21 cellular contexts compared by ENCODE assay signal in genomic region chr7:138158739-138159528, GRCh38.
"Had no signal": no experiment of that assay in that cellular context is flagged by ENCODE, and none has a peak within 500 bp of the region (broad histone marks: within the 10 kb centered on the region; RNA-seq: fewer than 3 reads in every experiment).

No MANE protein-coding gene starts in this region.

- H3K9me3 ChIP-seq: adrenal gland, colonic mucosa, right atrium auricular region, tibial artery had no signal

- DNase-seq: activated B cell treated with CpG ODN at 0.5 μM for 24 hours; activated CD4-positive, alpha-beta T cell treated with anti-CD3 and anti-CD28 coated beads, Interleukin-2, amount 50 U/mL, for 4 hours; activated CD8-positive, alpha-beta memory T cell treated with anti-CD3 and anti-CD28 coated beads for 24 hours; activated effector memory CD4-positive, alpha-beta T cell treated with Interleukin-2 at 50 U/mL for 16 hours; activated naive CD4-positive, alpha-beta T cell treated with Interleukin-2 at 50 U/mL for 16 hours; activated naive CD8-positive, alpha-beta T cell treated with anti-CD3 and anti-CD28 coated beads for 36 hours; adrenal gland; aorta; body of pancreas; colonic mucosa; effector CD8-positive, alpha-beta T cell; left ventricle myocardium inferior; nucleus accumbens; stimulated activated CD4-positive, alpha-beta T cell treated with anti-CD3 and anti-CD28 coated beads, Interleukin-15, amount 100 ng/mL, for 24 hours; stimulated activated CD4-positive, alpha-beta T cell treated with anti-CD3 and anti-CD28 coated beads, Interleukin-2, amount 100 ng/mL, for 24 hours; stimulated activated naive B cell treated with anti-CD40 and anti-IgM and Interleukin-4, amounts not matched to agents 10 μg/mL and 1 μg/mL and 100 μg/mL, for 72 hours; T-helper 2 cell; tibial artery had no signal

- H3K36me3 ChIP-seq: adrenal gland, colonic mucosa, left ventricle myocardium inferior, right atrium auricular region, suprapubic skin, tibial artery had no signal

- H3K27ac ChIP-seq: adrenal gland, body of pancreas, colonic mucosa, left ventricle myocardium inferior, parathyroid adenoma, right atrium auricular region, suprapubic skin, tibial artery had no signal

- H3K27me3 ChIP-seq: adrenal gland, body of pancreas, colonic mucosa, right atrium auricular region, suprapubic skin, tibial artery had no signal

- H3K4me1 ChIP-seq: body of pancreas, colonic mucosa, left ventricle myocardium inferior, parathyroid adenoma, right atrium auricular region, suprapubic skin, tibial artery had no signal

- H3K9ac ChIP-seq: parathyroid adenoma had no signal

- H3K79me2 ChIP-seq: parathyroid adenoma had no signal

- H2AFZ ChIP-seq: parathyroid adenoma had no signal

- H3K4me3 ChIP-seq: adrenal gland, body of pancreas, colonic mucosa, left ventricle myocardium inferior, right atrium auricular region, suprapubic skin, tibial artery had no signal
